8 cellular contexts compared by ENCODE assay signal in the genomic region with DNA sequence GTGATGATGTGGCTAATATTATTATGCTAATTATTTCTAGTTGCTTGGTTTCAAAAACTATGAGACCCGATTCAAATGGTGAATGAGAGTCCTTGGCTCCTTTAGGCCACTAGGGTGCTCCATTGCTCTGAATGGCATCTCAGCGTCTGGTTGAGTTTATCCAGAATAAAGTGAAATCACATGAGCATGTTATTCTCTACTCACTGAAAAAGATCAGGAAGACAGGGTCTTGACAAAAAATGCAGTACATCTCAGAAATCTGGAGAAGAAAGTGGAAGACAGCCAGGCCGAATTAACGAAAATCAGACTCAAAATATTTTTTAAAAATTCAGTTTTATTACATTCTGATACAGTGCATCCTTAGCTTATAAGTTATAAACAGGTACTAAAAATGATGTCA.
DNase-seq lines count a peak whose midpoint lies in the region; ATAC-seq and TF ChIP-seq lines count a peak whose summit lies in the region.

No MANE protein-coding gene starts in this region.

- TF ChIP-seq CTCF in NB4 (IDR thresholded peaks at IDR 0.05; ENCODE audit: low read depth, low read length) (peak; percentile 88), glutamatergic neuron (IDR thresholded peaks at IDR 0.05; ENCODE audit: partially characterized antibody, unreplicated experiment) (peak; percentile 70), retinal pigment epithelial cell (conservative IDR thresholded peaks at IDR 0.05; ENCODE audit: low read depth, low read length) (peak; percentile 92)

- no peak overlapping the region for H3K27ac Mint-ChIP-seq in glutamatergic neuron (ENCODE audit: unreplicated experiment)
- H3K27ac Mint-ChIP-seq in activated T-cell treated with anti-CD3 and anti-CD28 coated beads, Interleukin-2, amount 50 U/mL, for 24 hours = no peak overlapping the region

- ATAC-seq in GM18502 (IDR thresholded peaks at IDR 0.05; ENCODE audit: poor library complexity, unreplicated experiment) = peak; percentile 94
- peak; percentile 85 for ATAC-seq in HG02759 (IDR thresholded peaks at IDR 0.05; ENCODE audit: unreplicated experiment)

- peaks cover 15% of the 10 kb centered on the region for H3K4me1 Mint-ChIP-seq in glutamatergic neuron (ENCODE audit: low read depth, unreplicated experiment)
- H3K4me1 Mint-ChIP-seq in activated T-cell treated with anti-CD3 and anti-CD28 coated beads, Interleukin-2, amount 50 U/mL, for 24 hours (ENCODE audit: low read depth) = no peaks in the 10 kb centered on the region

- peaks cover 4% of the 10 kb centered on the region for H3K9me3 Mint-ChIP-seq in glutamatergic neuron (ENCODE audit: unreplicated experiment)
- H3K9me3 Mint-ChIP-seq in activated T-cell treated with anti-CD3 and anti-CD28 coated beads, Interleukin-2, amount 50 U/mL, for 24 hours = no peaks in the 10 kb centered on the region

- no peak overlapping the region for H3K4me3 Mint-ChIP-seq in glutamatergic neuron (ENCODE audit: unreplicated experiment)
- H3K4me3 Mint-ChIP-seq in activated T-cell treated with anti-CD3 and anti-CD28 coated beads, Interleukin-2, amount 50 U/mL, for 24 hours = no peak overlapping the region

- H3K36me3 Mint-ChIP-seq in glutamatergic neuron (ENCODE audit: unreplicated experiment) = peaks cover 10% of the 10 kb centered on the region
- no peaks in the 10 kb centered on the region for H3K36me3 Mint-ChIP-seq in activated T-cell treated with anti-CD3 and anti-CD28 coated beads, Interleukin-2, amount 50 U/mL, for 24 hours (ENCODE audit: low read depth)

- H3K4me3 ChIP-seq in NB4 (ENCODE audit: low read depth, low read length) = no peak overlapping the region
- no peak overlapping the region for H3K4me3 ChIP-seq in retinal pigment epithelial cell (ENCODE audit: low read length)

- no peak for TF ChIP-seq POLR2A in NB4 (IDR thresholded peaks at IDR 0.05; ENCODE audit: extremely low read depth, insufficient read length)

- H3K27me3 Mint-ChIP-seq in glutamatergic neuron (ENCODE audit: unreplicated experiment) = no peaks in the 10 kb centered on the region
- H3K27me3 Mint-ChIP-seq in activated T-cell treated with anti-CD3 and anti-CD28 coated beads, Interleukin-2, amount 50 U/mL, for 24 hours = peaks cover 43% of the 10 kb centered on the region

- DNase-seq in AML-193 (lab: John Stamatoyannopoulos, UW) (peak; percentile 66 to 70), NB4 (ENCODE audit: low read depth) (peak; percentile 82), T1000 (lab: John Stamatoyannopoulos, UW) (peak; percentile 16), glutamatergic neuron (no peak), retinal pigment epithelial cell (ENCODE audit: low read depth) (peak; percentile 73)
- DNase-seq in activated T-cell treated with anti-CD3 and anti-CD28 coated beads, Interleukin-2, amount 50 U/mL, for 24 hours = no peak

Comparison
In these comparisons a context has a peak if more than half of its experiments do, and no peak if none do; other contexts are left out.
1. DNase-seq: peak in AML-193 (2 of 2), NB4 (single experiment), T1000 (single experiment) and retinal pigment epithelial cell (single experiment); none in glutamatergic neuron (single experiment) and activated T-cell treated with anti-CD3 and anti-CD28 coated beads, Interleukin-2, amount 50 U/mL, for 24 hours (single experiment).
2. Peak in every context shown above with its lines, with median percentiles within 50 percentile points of each other: CTCF ChIP-seq.